Comparison of ENCODE assay signal across 7 cellular contexts in the genomic region with DNA sequence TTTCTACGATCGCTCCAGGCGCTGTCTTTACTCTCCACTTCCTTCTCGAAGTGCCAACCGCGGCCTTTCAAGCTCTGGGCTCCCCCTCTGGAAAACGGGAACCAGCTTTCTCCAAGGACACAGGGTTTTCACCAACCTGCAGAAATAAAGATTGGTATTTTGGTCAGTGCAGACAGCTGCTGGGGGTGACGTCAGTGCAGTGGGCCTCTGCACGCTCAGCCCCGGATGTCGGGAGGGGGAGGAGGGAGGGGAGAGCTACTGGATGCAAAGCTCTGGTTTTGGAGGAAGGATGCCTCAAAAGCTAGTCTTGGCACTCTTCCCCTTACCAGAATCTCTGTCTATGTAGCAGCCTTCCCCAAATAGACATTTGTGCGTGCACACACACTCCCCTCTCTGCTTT. TPM values are rescaled to one million over a fixed set of nuclear protein-coding genes. Genes with fewer than 3 reads are reported as not detected.
A peak's percentile ranks its signal among the peaks of the same experiment; 100 is the strongest.
DNase-seq lines count a peak whose midpoint lies in the region; ATAC-seq and TF ChIP-seq lines count a peak whose summit lies in the region.

No MANE protein-coding gene starts in this region.

- DNase-seq in GM06990 (ENCODE audit: extremely low read depth, insufficient read length) (peak; percentile 78), HS-27A (ENCODE audit: low read depth) (peak; percentile 61), heart right ventricle (peak; percentile 31 to 74), tibial artery (peak; percentile 29 to 80), suprapubic skin (ENCODE audit: low spot score in 2 of 2) (no peak)
- peak; percentile 74 for DNase-seq in activated CD8-positive, alpha-beta T cell treated with anti-CD3 and anti-CD28 coated beads for 36 hours

- POLR2A ChIA-PET in activated CD8-positive, alpha-beta T cell treated with anti-CD3 and anti-CD28 coated beads for 36 hours (lab: Charles Lee), result no interaction called here

- H3K9me3 ChIP-seq in heart right ventricle (no peaks in the 10 kb centered on the region), tibial artery (no peaks in the 10 kb centered on the region), suprapubic skin (no peaks in the 10 kb centered on the region)

- H3K27me3 ChIP-seq in GM06990 (replicated peaks; ENCODE audit: control insufficient read depth, insufficient read depth, low read length), result no peaks in the 10 kb centered on the region; the same call in none of the 2 replicates
- H3K27me3 ChIP-seq in heart right ventricle, result peaks cover 0 to 22% (median 9%) of the 10 kb centered on the region in 7 donors
- peaks cover 0 to 4% of the 10 kb centered on the region in 2 donors for H3K27me3 ChIP-seq in tibial artery
- peaks cover 24% of the 10 kb centered on the region for H3K27me3 ChIP-seq in suprapubic skin

- TF ChIP-seq CTCF in GM06990 (IDR thresholded peaks at IDR 0.05; ENCODE audit: insufficient read depth, low read length, poor library complexity, severe bottlenecking) (no peak), heart right ventricle (IDR thresholded peaks at IDR 0.05) (no peak), tibial artery (IDR thresholded peaks at IDR 0.05) (no peak), suprapubic skin (IDR thresholded peaks at IDR 0.05) (no peak)
- no peak for TF ChIP-seq CTCF in activated CD8-positive, alpha-beta T cell treated with anti-CD3 and anti-CD28 coated beads for 36 hours (IDR thresholded peaks at IDR 0.05)

- H3K27ac Mint-ChIP-seq in activated CD8-positive, alpha-beta T cell treated with anti-CD3 and anti-CD28 coated beads for 36 hours, result no peak overlapping the region

- no peak for TF ChIP-seq EP300 in suprapubic skin (IDR thresholded peaks at IDR 0.05)

- peaks cover 21% of the 10 kb centered on the region for H3K27me3 Mint-ChIP-seq in activated CD8-positive, alpha-beta T cell treated with anti-CD3 and anti-CD28 coated beads for 36 hours

- peak; percentile 95 for ATAC-seq in GM21423 (IDR thresholded peaks at IDR 0.05; ENCODE audit: unreplicated experiment)
- peak; percentile 94 for ATAC-seq in activated CD8-positive, alpha-beta T cell treated with anti-CD3 and anti-CD28 coated beads for 36 hours
- peak in 7 of 8 donors; percentile 79 to 87 (median 84) for ATAC-seq in heart right ventricle

- no peaks in the 10 kb centered on the region for H3K36me3 Mint-ChIP-seq in activated CD8-positive, alpha-beta T cell treated with anti-CD3 and anti-CD28 coated beads for 36 hours (ENCODE audit: low read depth)

- no peak for TF ChIP-seq POLR2A in suprapubic skin (IDR thresholded peaks at IDR 0.05)

- no peaks in the 10 kb centered on the region for H3K9me3 Mint-ChIP-seq in activated CD8-positive, alpha-beta T cell treated with anti-CD3 and anti-CD28 coated beads for 36 hours

- H3K27ac ChIP-seq in heart right ventricle, result no peak overlapping the region
- peak overlapping the region; percentile 9 to 24 for H3K27ac ChIP-seq in tibial artery
- no peak overlapping the region for H3K27ac ChIP-seq in suprapubic skin

- CTCF ChIA-PET in activated CD8-positive, alpha-beta T cell treated with anti-CD3 and anti-CD28 coated beads for 36 hours (lab: Charles Lee), result interaction anchor here (1.3 kb wide), 1 partner anchor 152 kb away, joined by 4 read pairs; no protein-coding TSS in a partner anchor

- H3K36me3 ChIP-seq in GM06990 (ENCODE audit: control insufficient read depth, insufficient read depth, low read length), result no peaks in the 10 kb centered on the region
- H3K36me3 ChIP-seq in heart right ventricle, result no peaks in the 10 kb centered on the region
- no peaks in the 10 kb centered on the region for H3K36me3 ChIP-seq in tibial artery
- no peaks in the 10 kb centered on the region for H3K36me3 ChIP-seq in suprapubic skin

- H3K4me1 Mint-ChIP-seq in activated CD8-positive, alpha-beta T cell treated with anti-CD3 and anti-CD28 coated beads for 36 hours (ENCODE audit: low read depth), result peaks cover 7% of the 10 kb centered on the region

- no peak overlapping the region for H3K4me3 Mint-ChIP-seq in activated CD8-positive, alpha-beta T cell treated with anti-CD3 and anti-CD28 coated beads for 36 hours

- 42 to 48% methylated on average over 12 of the region's 12 CpGs for WGBS in heart right ventricle, 2 donors
- WGBS in suprapubic skin, result 36% methylated on average over 12 of the region's 12 CpGs

- H3K4me1 ChIP-seq in heart right ventricle (peaks cover 0 to 26% (median 4%) of the 10 kb centered on the region in 9 donors), tibial artery (peaks cover 0 to 44% (median 30%) of the 10 kb centered on the region in 4 donors), suprapubic skin (no peaks in the 10 kb centered on the region)

- intact Hi-C loops in activated CD8-positive, alpha-beta T cell treated with anti-CD3 and anti-CD28 coated beads for 36 hours (cut with micrococcal nuclease), result no loop called here
- intact Hi-C loops in heart right ventricle (cut with DNase I), result no loop called here
- intact Hi-C loops in tibial artery (cut with DNase I; ENCODE audit: low total_unique reads), result loop anchor here (10.0 kb wide), 1 partner anchor 127 kb away; the partner anchor contains the start of genes RNFT2 and SPRING1

- H3K4me3 ChIP-seq in GM06990 (replicated peaks; ENCODE audit: low read depth, low read length) (no peak overlapping the region), heart right ventricle (no peak overlapping the region), tibial artery (peak overlapping the region; percentile 7 to 16), suprapubic skin (no peak overlapping the region)

RNA-seq across cellular contexts. Expression of gene HRK, which starts 19.9 kb away (rescaled TPM):
- not detected for total RNA-seq in activated CD8-positive, alpha-beta T cell treated with anti-CD3 and anti-CD28 coated beads for 36 hours
- 1 to 10 TPM in 2 of 10 donors, under 1 TPM in 6, not detected in 2; 0.25 to 2.9 (median 0.57) TPM for total RNA-seq in heart right ventricle
- under 1 TPM; 0.03 to 0.07 TPM for polyA plus RNA-seq in heart right ventricle
- not detected for total RNA-seq in suprapubic skin

RNA-seq across cellular contexts. Expression of gene FBXW8, which starts 49.4 kb away (rescaled TPM):
- 1 to 10 TPM; 7.0 to 8.5 TPM for total RNA-seq in activated CD8-positive, alpha-beta T cell treated with anti-CD3 and anti-CD28 coated beads for 36 hours
- total RNA-seq in heart right ventricle (10 to 100 TPM in 1 of 10 donors, 1 to 10 TPM in 9; 5.3 to 11.3 (median 7.6) TPM), suprapubic skin (10 to 100 TPM in 2 of 4 donors, 1 to 10 TPM in 2; 9.1 to 19.0 (median 13.5) TPM)
- polyA plus RNA-seq in heart right ventricle, result 1 to 10 TPM; 2.4 to 3.7 TPM

Comparison
In these comparisons a context has a peak if more than half of its experiments do, and no peak if none do; other contexts are left out.
1. DNase-seq: peak in GM06990 (single experiment), HS-27A (single experiment), activated CD8-positive, alpha-beta T cell treated with anti-CD3 and anti-CD28 coated beads for 36 hours (single experiment), heart right ventricle (2 of 2) and tibial artery (2 of 2); none in suprapubic skin (0 of 2).
2. H3K4me3 ChIP-seq: peak in tibial artery (2 of 2); none in GM06990 (single experiment), heart right ventricle (0 of 10) and suprapubic skin (single experiment).
3. H3K27ac ChIP-seq: peak in tibial artery (2 of 2); none in heart right ventricle (0 of 10) and suprapubic skin (single experiment).
4. Peak in every context shown above with its lines, with median percentiles within 50 percentile points of each other: ATAC-seq.